In genomic region chr17:39165844-39166349, GRCh38 we compare ENCODE assay signal across 8 cellular contexts. TPM values are rescaled to one million over a fixed set of nuclear protein-coding genes. Genes with fewer than 3 reads are reported as not detected.
DNase-seq lines count a peak whose midpoint lies in the region; ATAC-seq and TF ChIP-seq lines count a peak whose summit lies in the region.

A gene with protein sequence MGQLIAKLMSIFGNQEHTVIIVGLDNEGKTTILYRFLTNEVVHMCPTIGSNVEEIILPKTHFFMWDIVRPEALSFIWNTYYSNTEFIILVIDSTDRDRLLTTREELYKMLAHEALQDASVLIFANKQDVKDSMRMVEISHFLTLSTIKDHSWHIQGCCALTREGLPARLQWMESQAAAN (minus strand): TSS chr17:39166161. CDS start chr17:39165760, 401 bp downstream.

- no peaks in the 10 kb centered on the region for H3K36me3 ChIP-seq in cardiac muscle cell
- H3K36me3 ChIP-seq in colonic mucosa = no peaks in the 10 kb centered on the region
- H3K36me3 ChIP-seq in muscle layer of colon (ENCODE audit: insufficient read depth, low read length) = no peaks in the 10 kb centered on the region
- no peaks in the 10 kb centered on the region for H3K36me3 ChIP-seq in uterus

- ATAC-seq in Right ventricle myocardium inferior (no peak), GM18505 (IDR thresholded peaks at IDR 0.05; ENCODE audit: unreplicated experiment) (no peak), GM21786 (IDR thresholded peaks at IDR 0.05; ENCODE audit: unreplicated experiment) (no peak)

- H3K27me3 ChIP-seq in cardiac muscle cell (peaks cover 32% of the 10 kb centered on the region), colonic mucosa (no peaks in the 10 kb centered on the region), muscle layer of colon (ENCODE audit: control insufficient read depth in 1 of 2, insufficient read depth in 2 of 2, low read length in 2 of 2) (no peaks in the 10 kb centered on the region), uterus (no peaks in the 10 kb centered on the region)

- DNase-seq in cardiac muscle cell (ENCODE audit: low read depth in 1 of 2, low spot score in 1 of 2) (no peak), Right ventricle myocardium inferior (ENCODE audit: missing footprints) (no peak), colonic mucosa (no peak), uterus (no peak), NCI-H2196 (lab: John Stamatoyannopoulos, UW; ENCODE audit: unreplicated experiment) (no peak)

- intact Hi-C loops in Right ventricle myocardium inferior (cut with DNase I) = no loop called here
- intact Hi-C loops in colonic mucosa (cut with DNase I) = loop anchor here (10.0 kb wide), 1 partner anchor 69 kb away; no protein-coding TSS in a partner anchor
- intact Hi-C loops in uterus (cut with DNase I; ENCODE audit: low total_unique reads) = no loop called here

- H3K27ac ChIP-seq in cardiac muscle cell (no peak within 1 kb of the TSS), colonic mucosa (no peak within 1 kb of the TSS), muscle layer of colon (ENCODE audit: low read depth, low read length) (peak within 1 kb of the TSS; percentile 41), uterus (peak within 1 kb of the TSS in 1 of 2 donors; percentile 23)

- TF ChIP-seq POLR2A in uterus (IDR thresholded peaks at IDR 0.05) (no peak), GM18505 (IDR thresholded peaks at IDR 0.05; ENCODE audit: borderline replicate concordance, extremely low read depth, insufficient read depth, insufficient read length) (no peak)

- no peak for TF ChIP-seq CTCF in cardiac muscle cell (IDR thresholded peaks at IDR 0.05; ENCODE audit: low read depth, low read length)
- TF ChIP-seq CTCF in colonic mucosa (IDR thresholded peaks at IDR 0.05) = no peak
- TF ChIP-seq CTCF in uterus (IDR thresholded peaks at IDR 0.05) = no peak

- H3K4me1 ChIP-seq in cardiac muscle cell (ENCODE audit: low read depth) (no peaks in the 10 kb centered on the region), colonic mucosa (peaks cover 4% of the 10 kb centered on the region), muscle layer of colon (ENCODE audit: insufficient read depth, low read length) (peaks cover 5% of the 10 kb centered on the region), uterus (no peaks in the 10 kb centered on the region)

- no peaks in the 10 kb centered on the region for H3K9me3 ChIP-seq in cardiac muscle cell (ENCODE audit: low read depth)
- H3K9me3 ChIP-seq in colonic mucosa = no peaks in the 10 kb centered on the region
- no peaks in the 10 kb centered on the region for H3K9me3 ChIP-seq in muscle layer of colon (ENCODE audit: low read length)
- H3K9me3 ChIP-seq in uterus = no peaks in the 10 kb centered on the region

- H3K9ac ChIP-seq in colonic mucosa (ENCODE audit: low read depth in 2 of 2, low read length in 2 of 2) (peak within 1 kb of the TSS in 1 of 2 donors; percentile 34), muscle layer of colon (ENCODE audit: low read length) (peak within 1 kb of the TSS; percentile 87)

- H3K4me3 ChIP-seq in cardiac muscle cell = peak within 1 kb of the TSS; percentile 46
- H3K4me3 ChIP-seq in colonic mucosa = peak within 1 kb of the TSS; percentile 33
- peak within 1 kb of the TSS; percentile 9 to 94 for H3K4me3 ChIP-seq in muscle layer of colon (ENCODE audit: low read depth in 1 of 2, low read length in 2 of 2)
- peak within 1 kb of the TSS; percentile 24 to 31 for H3K4me3 ChIP-seq in uterus

RNA-seq across cellular contexts. Expression of the gene that starts here (rescaled TPM):
- total RNA-seq in cardiac muscle cell (0.12 TPM in 1 of 2 replicates, not detected in the other), Right ventricle myocardium inferior (not detected), colonic mucosa (not detected), uterus (not detected)
- polyA plus RNA-seq in cardiac muscle cell = not detected in 2 replicates
